In the genomic region with DNA sequence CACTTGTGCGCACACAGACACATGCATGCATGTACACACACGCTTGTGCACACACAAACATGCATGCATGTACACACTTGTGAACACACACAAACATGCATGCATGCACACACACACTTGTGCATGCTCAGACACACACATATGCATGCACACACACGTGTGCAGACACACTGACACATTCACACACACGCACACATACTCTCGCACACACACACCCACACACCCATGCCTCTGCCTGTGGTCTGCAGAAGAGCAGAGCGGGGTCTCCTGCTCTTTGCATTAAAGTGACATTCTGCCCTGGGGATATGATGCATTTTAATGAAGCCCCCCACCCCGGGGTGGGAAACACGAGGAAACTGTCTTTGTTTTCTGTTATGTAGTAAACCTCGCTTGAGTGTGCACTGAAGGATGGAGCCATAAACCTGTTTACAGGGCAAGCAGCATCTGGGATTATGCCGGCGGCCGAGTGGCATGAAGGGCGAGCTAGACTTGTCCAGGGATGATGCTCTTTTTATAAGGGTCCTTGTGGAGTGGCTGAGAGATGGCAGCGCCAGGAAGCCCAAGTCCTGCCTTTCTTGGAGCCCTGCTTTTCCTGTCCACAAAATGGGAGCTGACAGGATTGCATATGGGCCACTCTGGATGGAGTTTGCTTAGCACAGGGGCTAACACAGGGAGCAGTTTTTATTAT, we compare ENCODE assay signal across 26 cellular contexts. TPM values are rescaled to one million over a fixed set of nuclear protein-coding genes. Genes with fewer than 3 reads are reported as not detected.
DNase-seq lines count a peak whose midpoint lies in the region; ATAC-seq, FAIRE-seq and TF ChIP-seq lines count a peak whose summit lies in the region.
"Had no signal": no experiment of that assay in that cellular context is flagged by ENCODE, and none has a peak within 500 bp of the region (broad histone marks: within the 10 kb centered on the region; RNA-seq: fewer than 3 reads in every experiment).

No MANE protein-coding gene starts in this region.

- H3K4me2 ChIP-seq in neuronal stem cell (ENCODE audit: insufficient read depth, low read length, poor library complexity, severe bottlenecking), result no peak overlapping the region
- H3K4me2 ChIP-seq: KMS-11 had no signal

- peaks cover 0 to 9% of the 10 kb centered on the region in 2 donors for H3K4me1 ChIP-seq in neuronal stem cell (ENCODE audit: control insufficient read depth in 2 of 2, insufficient read depth in 1 of 2, low read depth in 1 of 2, low read length in 2 of 2)
- H3K4me1 ChIP-seq: colonic mucosa, pancreas, suprapubic skin had no signal

- no peak overlapping the region for H3K14ac ChIP-seq in neuronal stem cell (ENCODE audit: low read length)

- FAIRE-seq in bronchial epithelial cell (lab: Jason Lieb, UNC), result peak; percentile 68
- peak; percentile 87 for FAIRE-seq in urothelium cell line (lab: Jason Lieb, UNC)
- FAIRE-seq: endometrium, G401.6, kidney, pancreas had no signal

- no peak overlapping the region for H3K4ac ChIP-seq in neuronal stem cell (ENCODE audit: low read length)

- no peak overlapping the region for H4K91ac ChIP-seq in neuronal stem cell (ENCODE audit: low read depth, low read length, poor library complexity)

- H3K9me3 ChIP-seq in neuronal stem cell (replicated peaks in 1 of 2; ENCODE audit: control insufficient read depth in 2 of 2, insufficient read depth in 1 of 2, low read depth in 1 of 2, low read length in 2 of 2), result peaks cover 0 to 5% of the 10 kb centered on the region in 2 donors
- H3K9me3 ChIP-seq: colonic mucosa, pancreas, suprapubic skin had no signal

- H2AK5ac ChIP-seq in neuronal stem cell (ENCODE audit: low read depth, low read length), result no peak overlapping the region

- no peak overlapping the region for H3K9ac ChIP-seq in neuronal stem cell (ENCODE audit: low read depth, low read length, poor library complexity)
- H3K9ac ChIP-seq: KMS-11 had no signal

- H3K27me3 ChIP-seq in bronchial epithelial cell (ENCODE audit: control insufficient read depth, insufficient read depth, low read length), result no peaks in the 10 kb centered on the region
- H3K27me3 ChIP-seq in neuronal stem cell (ENCODE audit: control insufficient read depth in 3 of 3, insufficient read depth in 3 of 3, low read depth in 1 of 3, low read length in 3 of 3), result peaks cover 0 to 12% (median 0%) of the 10 kb centered on the region in 3 experiments
- H3K27me3 ChIP-seq: colonic mucosa, pancreas had no signal

- H2BK120ac ChIP-seq in neuronal stem cell (ENCODE audit: low read depth, low read length), result no peak overlapping the region

- H2BK12ac ChIP-seq in neuronal stem cell (ENCODE audit: low read length), result peak overlapping the region; percentile 63

- H3K23ac ChIP-seq in neuronal stem cell (ENCODE audit: low read depth, low read length, poor library complexity), result peak overlapping the region; percentile 19

- WGBS in neuronal stem cell (ENCODE audit: extremely low coverage in 2 of 2, insufficient read length in 2 of 2, insufficient replicate concordance in 1 of 2), 2 donors, result no CpG with 5 or more reads among the region's 14 CpGs

- no peak for ATAC-seq in left ventricle myocardium superior
- ATAC-seq in GM21381 (IDR thresholded peaks at IDR 0.05; ENCODE audit: unreplicated experiment), result no peak
- ATAC-seq: activated CD8-positive, alpha-beta memory T cell treated with anti-CD3 and anti-CD28 coated beads, Interleukin-2, amount 10 ng/mL, durations not matched to agents 7 days and 5 days; pancreas; stimulated activated effector memory CD8-positive, alpha-beta T cell treated with anti-CD3 and anti-CD28 coated beads, Interleukin-12 subunit alpha, Interleukin-12 subunit beta, amount 100 ng/mL, for 72 hours had no signal

- no peak overlapping the region for H3K4me3 ChIP-seq in bronchial epithelial cell (ENCODE audit: low read depth, low read length)
- H3K4me3 ChIP-seq in neuronal stem cell (ENCODE audit: low read length in 2 of 2), result peak overlapping the region in 1 of 2 donors; percentile 31
- H3K4me3 ChIP-seq: colonic mucosa, pancreas, suprapubic skin had no signal

- H3K79me1 ChIP-seq in neuronal stem cell (ENCODE audit: low read depth, low read length), result peaks cover 3% of the 10 kb centered on the region

- no peak overlapping the region for H4K8ac ChIP-seq in neuronal stem cell (ENCODE audit: low read depth, low read length)

- no peak for TF ChIP-seq CTCF in bronchial epithelial cell (IDR thresholded peaks at IDR 0.05; ENCODE audit: insufficient read depth, low read length, severe bottlenecking)
- TF ChIP-seq CTCF in GM20000 (IDR thresholded peaks at IDR 0.05; ENCODE audit: extremely low read depth, missing control alignments), result no peak

- intact Hi-C loops in cardiac septum (cut with DNase I), result no loop called here
- intact Hi-C loops in left ventricle myocardium superior (cut with micrococcal nuclease), result no loop called here

- H3K18ac ChIP-seq in neuronal stem cell (ENCODE audit: low read length), result peak overlapping the region; percentile 83

- DNase-seq in cardiac septum (ENCODE audit: low spot score) (peak; percentile 39), left ventricle myocardium superior (no peak), bronchial epithelial cell (ENCODE audit: low read depth) (no peak), neuronal stem cell (ENCODE audit: low spot score) (no peak), urothelium cell line (ENCODE audit: low spot score) (no peak), OCI-M1 (lab: John Stamatoyannopoulos, UW) (no peak), GM20000 (ENCODE audit: low spot score) (no peak)
- DNase-seq: activated CD8-positive, alpha-beta memory T cell treated with anti-CD3 and anti-CD28 coated beads, Interleukin-2, amount 10 ng/mL, durations not matched to agents 7 days and 5 days; activated gamma-delta T cell; CD4-positive, alpha-beta T cell; colonic mucosa; DMS 273 treated with DMSO at 0.1 percent for 48 hours; HCEC 1CT; NCI-H2171 treated with DMSO at 0.1 percent for 48 hours; NCI-H526; T1000 had no signal

- H2BK15ac ChIP-seq in neuronal stem cell (ENCODE audit: low read length), result no peak overlapping the region

- H3K36me3 ChIP-seq in bronchial epithelial cell (ENCODE audit: control insufficient read depth, insufficient read depth, low read length), result no peaks in the 10 kb centered on the region
- H3K36me3 ChIP-seq in neuronal stem cell (replicated peaks in 1 of 2; ENCODE audit: control insufficient read depth in 2 of 2, insufficient read depth in 2 of 2, low read length in 2 of 2), result no peaks in the 10 kb centered on the region
- H3K36me3 ChIP-seq: colonic mucosa, pancreas, suprapubic skin had no signal

- no peak overlapping the region for H2BK5ac ChIP-seq in neuronal stem cell (ENCODE audit: low read length)

- H3K27ac ChIP-seq in neuronal stem cell (replicated peaks; ENCODE audit: low read length), result no peak overlapping the region
- H3K27ac ChIP-seq: colonic mucosa, KMS-11, pancreas, suprapubic skin had no signal

- H2AFZ ChIP-seq in neuronal stem cell (ENCODE audit: low read length), result no peak overlapping the region

RNA-seq across cellular contexts. Expression of a gene that starts 17.8 kb away (rescaled TPM):
- not detected for total RNA-seq in cardiac septum
- not detected for total RNA-seq in left ventricle myocardium superior
- total RNA-seq in bronchial epithelial cell, result 0.26 TPM in 1 of 2 replicates, not detected in the other
- 0.01 TPM for polyA plus RNA-seq in neuronal stem cell (2013, experiment 1 of 2)
- polyA plus RNA-seq in neuronal stem cell (2013, experiment 2 of 2), result not detected
- total RNA-seq: activated CD8-positive, alpha-beta memory T cell treated with anti-CD3 and anti-CD28 coated beads, Interleukin-2, amount 10 ng/mL, durations not matched to agents 7 days and 5 days; CD4-positive, alpha-beta T cell; colonic mucosa; fibroblast of lung; kidney; RPMI7951 had no signal
- polyA plus RNA-seq: fibroblast of lung, pancreas had no signal
